Comparison of ENCODE assay signal across 8 cellular contexts in the genomic region with DNA sequence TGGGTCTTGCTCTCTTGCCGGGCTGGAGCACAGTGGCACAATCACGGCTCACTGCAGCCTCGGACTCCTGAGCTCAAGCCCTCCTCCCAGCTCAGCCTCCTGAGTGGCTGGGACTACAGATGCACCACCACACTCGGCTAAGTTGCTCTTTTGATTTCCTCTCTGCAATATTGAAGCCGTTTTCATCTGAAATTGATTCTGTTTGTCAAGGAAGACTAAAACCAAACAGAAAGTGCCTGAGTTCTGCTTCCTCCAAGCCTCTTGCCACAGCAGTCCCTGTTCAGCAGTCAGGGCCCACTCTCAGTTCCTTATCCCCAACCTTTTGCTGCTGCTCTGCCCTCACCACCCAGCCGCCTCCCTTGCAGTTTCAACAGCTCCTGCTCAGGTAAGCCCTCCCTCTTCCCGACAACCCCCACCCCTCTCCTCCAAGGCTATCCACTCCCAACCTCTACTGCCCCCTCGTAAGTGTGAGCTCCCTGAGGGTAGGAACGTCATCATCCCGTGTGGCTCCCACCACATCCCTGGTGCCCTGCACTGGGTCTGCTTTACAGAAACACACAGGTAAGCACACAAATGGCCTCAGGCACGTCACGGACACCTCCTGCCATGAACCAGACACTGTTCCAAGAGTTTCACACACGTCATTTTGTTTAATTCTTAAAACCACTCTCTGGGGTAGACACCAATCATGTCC.
DNase-seq lines count a peak whose midpoint lies in the region; ATAC-seq and TF ChIP-seq lines count a peak whose summit lies in the region.

No MANE protein-coding gene starts in this region.

- H3K9me3 ChIP-seq in lower lobe of right lung (no peaks in the 10 kb centered on the region), gastrocnemius medialis (no peaks in the 10 kb centered on the region)

- TF ChIP-seq CTCF in lower lobe of right lung (IDR thresholded peaks at IDR 0.05): no peak
- no peak for TF ChIP-seq CTCF in gastrocnemius medialis (IDR thresholded peaks at IDR 0.05 in 4 of 5, conservative IDR thresholded peaks at IDR 0.05 in 1 of 5)

- H3K27ac ChIP-seq in lower lobe of right lung (peak overlapping the region; percentile 61), gastrocnemius medialis (no peak overlapping the region)

- DNase-seq in KG1 (lab: John Stamatoyannopoulos, UW) (peak; percentile 12), lower lobe of right lung (no peak), gastrocnemius medialis (no peak), HuH-7 (ENCODE audit: low spot score) (no peak), NCI-H2171 (lab: John Stamatoyannopoulos, UW) (no peak), HT-29 (ENCODE audit: low spot score) (no peak)

- no peak for TF ChIP-seq POLR2A in gastrocnemius medialis (IDR thresholded peaks at IDR 0.05)

- no peaks in the 10 kb centered on the region for H3K36me3 ChIP-seq in lower lobe of right lung
- no peaks in the 10 kb centered on the region for H3K36me3 ChIP-seq in gastrocnemius medialis

- H3K4me1 ChIP-seq in lower lobe of right lung (no peaks in the 10 kb centered on the region), gastrocnemius medialis (no peaks in the 10 kb centered on the region)

- in situ Hi-C loops in gastrocnemius medialis (cut with MboI; ENCODE audit: low sequenced_read_pairs in 4 of 4): no loop called here

- intact Hi-C loops in lower lobe of right lung (cut with DNase I) (no loop called here), gastrocnemius medialis (cut with DNase I; ENCODE audit: low total_unique reads) (no loop called here)

- peak; percentile 86 for ATAC-seq in GM18861 (IDR thresholded peaks at IDR 0.05; ENCODE audit: unreplicated experiment)
- ATAC-seq in GM21786 (IDR thresholded peaks at IDR 0.05; ENCODE audit: unreplicated experiment): peak; percentile 98
- peak; percentile 71 to 79 for ATAC-seq in lower lobe of right lung
- ATAC-seq in gastrocnemius medialis: no peak

- H3K4me3 ChIP-seq in lower lobe of right lung: no peak overlapping the region
- no peak overlapping the region for H3K4me3 ChIP-seq in gastrocnemius medialis

- H3K27me3 ChIP-seq in lower lobe of right lung (ENCODE audit: low read depth) (no peaks in the 10 kb centered on the region), gastrocnemius medialis (no peaks in the 10 kb centered on the region)

Comparison
In these comparisons a context has a peak if more than half of its experiments do, and no peak if none do; other contexts are left out.
1. ATAC-seq: peak in GM18861 (single experiment), GM21786 (single experiment) and lower lobe of right lung (2 of 2); none in gastrocnemius medialis (0 of 2).